25 cellular contexts compared by ENCODE assay signal in the genomic region with DNA sequence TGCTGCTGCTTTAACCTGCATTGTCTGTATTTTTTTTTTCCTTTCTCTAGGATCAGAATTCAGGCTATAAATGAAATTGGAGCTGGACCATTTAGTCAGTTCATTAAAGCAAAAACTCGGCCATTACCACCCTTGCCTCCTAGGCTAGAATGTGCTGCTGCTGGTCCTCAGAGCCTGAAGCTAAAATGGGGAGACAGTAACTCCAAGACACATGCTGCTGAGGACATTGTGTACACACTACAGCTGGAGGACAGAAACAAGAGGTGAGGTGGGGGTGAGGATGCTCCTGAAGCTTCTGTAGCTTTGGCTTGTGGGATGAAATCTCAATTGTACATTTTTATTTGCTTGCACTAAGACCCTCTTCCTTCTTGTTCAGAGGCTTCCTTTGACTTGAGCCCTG.
A peak's percentile ranks its signal among the peaks of the same experiment; 100 is the strongest.
DNase-seq lines count a peak whose midpoint lies in the region; ATAC-seq, FAIRE-seq and TF ChIP-seq lines count a peak whose summit lies in the region.
"Had no signal": no experiment of that assay in that cellular context is flagged by ENCODE, and none has a peak within 500 bp of the region (broad histone marks: within the 10 kb centered on the region; RNA-seq: fewer than 3 reads in every experiment).

No MANE protein-coding gene starts in this region.

- H3K27me3 ChIP-seq in HepG2 (ENCODE audit: control insufficient read depth in 1 of 2, insufficient read depth in 2 of 2, low read length in 2 of 2) (no peaks in the 10 kb centered on the region), right lobe of liver (no peaks in the 10 kb centered on the region), gastrocnemius medialis (no peaks in the 10 kb centered on the region), left ventricle myocardium inferior (ENCODE audit: low read depth) (no peaks in the 10 kb centered on the region), GM23338 (ENCODE audit: insufficient read depth) (no peaks in the 10 kb centered on the region)
- H3K27me3 ChIP-seq: BLaER1 treated with 17β-estradiol and CSF1 and Interleukin-3, amounts not matched to agents 10 nM and 100 nM had no signal

- H3K36me3 ChIP-seq in HepG2 (replicated peaks in 1 of 2; ENCODE audit: control insufficient read depth in 1 of 2, insufficient read depth in 2 of 2, low read length in 2 of 2) (peaks cover 29 to 90% of the 10 kb centered on the region in 2 experiments), right lobe of liver (peaks cover 0 to 42% (median 12%) of the 10 kb centered on the region in 4 donors), gastrocnemius medialis (peaks cover 0 to 19% of the 10 kb centered on the region in 2 donors), left ventricle myocardium inferior (peaks cover 52% of the 10 kb centered on the region), GM23338 (ENCODE audit: insufficient read depth) (no peaks in the 10 kb centered on the region)

- WGBS in HepG2 (ENCODE audit: low lambda C conversion rate) = 95% methylated on average over 1 of the region's 1 CpG
- WGBS in right lobe of liver (ENCODE audit: insufficient coverage, low coverage, low lambda C conversion rate, missing lambda C conversion rate) = 86% methylated on average over 1 of the region's 1 CpG

- TF ChIP-seq POLR2A in HepG2 (IDR thresholded peaks at IDR 0.05; ENCODE audit: insufficient read depth in 1 of 2, low read depth in 2 of 2, low read length in 2 of 2) (no peak; a peak in 1 of 4 replicates), right lobe of liver (IDR thresholded peaks at IDR 0.05) (no peak), gastrocnemius medialis (IDR thresholded peaks at IDR 0.05) (no peak)

- H3K9me2 ChIP-seq in GM23338 (ENCODE audit: insufficient read depth) = no peaks in the 10 kb centered on the region

- peaks cover 1% of the 10 kb centered on the region for H3K27me3 Mint-ChIP-seq in GM23338 (ENCODE audit: insufficient read depth, low read depth, poor library complexity)
- H3K27me3 Mint-ChIP-seq: B cell; CD4-positive, alpha-beta T cell had no signal

- no peak overlapping the region for H3K9ac ChIP-seq in HepG2 (ENCODE audit: insufficient read depth, low read depth, low read length)
- H3K9ac ChIP-seq: BLaER1 treated with 17β-estradiol and CSF1 and Interleukin-3, amounts not matched to agents 10 nM and 100 nM had no signal

- H3K4me2 ChIP-seq in HepG2 (ENCODE audit: low read depth, low read length) (no peak overlapping the region), GM23338 (no peak overlapping the region)
- H3K4me2 ChIP-seq: A549; BLaER1 treated with 17β-estradiol and CSF1 and Interleukin-3, amounts not matched to agents 10 nM and 100 nM had no signal

- no peak overlapping the region for H3K27ac Mint-ChIP-seq in GM23338
- H3K27ac Mint-ChIP-seq: B cell; CD4-positive, alpha-beta T cell; CD8-positive, alpha-beta T cell had no signal

- no peak for TF ChIP-seq RAD21 in HepG2 (CRISPR knock-in tag; IDR thresholded peaks at IDR 0.05)

- H4K20me1 ChIP-seq in HepG2 (ENCODE audit: insufficient read depth, low read length) (peaks cover 44% of the 10 kb centered on the region), GM23338 (replicated peaks; ENCODE audit: insufficient read depth) (no peaks in the 10 kb centered on the region)

- intact Hi-C loops in HepG2 (cut with micrococcal nuclease; ENCODE audit: unreplicated experiment) = no loop called here
- intact Hi-C loops in right lobe of liver (cut with DNase I) = no loop called here
- intact Hi-C loops in gastrocnemius medialis (cut with DNase I; ENCODE audit: low total_unique reads) = no loop called here
- intact Hi-C loops in left ventricle myocardium inferior (cut with micrococcal nuclease) = no loop called here

- H3K4me3 ChIP-seq in HepG2 (replicated peaks in 1 of 3; ENCODE audit: insufficient read depth in 1 of 3, low read depth in 2 of 3, low read length in 3 of 3) (no peak overlapping the region), right lobe of liver (no peak overlapping the region), gastrocnemius medialis (no peak overlapping the region), left ventricle myocardium inferior (no peak overlapping the region), GM23338 (no peak overlapping the region)
- H3K4me3 ChIP-seq: A549; BLaER1 treated with 17β-estradiol and CSF1 and Interleukin-3, amounts not matched to agents 10 nM and 100 nM; GM12878 had no signal

- peaks cover 30% of the 10 kb centered on the region for H3K4me1 Mint-ChIP-seq in GM23338
- H3K4me1 Mint-ChIP-seq: B cell had no signal

- no peak overlapping the region for H3K4me3 Mint-ChIP-seq in GM23338
- H3K4me3 Mint-ChIP-seq: B cell; CD4-positive, alpha-beta T cell; CD8-positive, alpha-beta T cell had no signal

- H3K9me3 ChIP-seq in HepG2 (ENCODE audit: low read length) = no peaks in the 10 kb centered on the region
- H3K9me3 ChIP-seq in right lobe of liver = no peaks in the 10 kb centered on the region
- no peaks in the 10 kb centered on the region for H3K9me3 ChIP-seq in gastrocnemius medialis
- H3K9me3 ChIP-seq in left ventricle myocardium inferior (replicated peaks) = no peaks in the 10 kb centered on the region
- H3K9me3 ChIP-seq: A549; BLaER1 treated with 17β-estradiol and CSF1 and Interleukin-3, amounts not matched to agents 10 nM and 100 nM; Caco-2 had no signal

- POLR2A ChIA-PET in HepG2 (lab: Yijun Ruan, JAX) = no interaction called here

- no peak for TF ChIP-seq EP300 in HepG2 (IDR thresholded peaks at IDR 0.05; ENCODE audit: low read depth in 2 of 2, low read length in 2 of 2)
- no peak for TF ChIP-seq EP300 in HepG2 (CRISPR knock-in tag; IDR thresholded peaks at IDR 0.05; ENCODE audit: borderline replicate concordance)

- DNase-seq in HepG2 (ENCODE audit: low spot score) (no peak), right lobe of liver (no peak), gastrocnemius medialis (peak in 1 of 2 donors; percentile 29), left ventricle myocardium inferior (no peak), GM23338 (ENCODE audit: low spot score) (no peak)
- DNase-seq: AML-193; Caco-2; CD4-positive, alpha-beta T cell; CD8-positive, alpha-beta T cell; DMS 273 treated with DMSO at 0.1 percent for 48 hours; DMS153; DMS53; DMS79; DND-41; EL; GDM1 had no signal

- H3F3A ChIP-seq in GM23338 (replicated peaks; ENCODE audit: low read depth) = no peaks in the 10 kb centered on the region

- peaks cover 26% of the 10 kb centered on the region for H3K36me3 Mint-ChIP-seq in GM23338 (ENCODE audit: low read depth)

- FAIRE-seq in HepG2 (lab: Jason Lieb, UNC) = no peak
- FAIRE-seq: A549, GM12878, GM12892, GM18507 had no signal

- H3K4me1 ChIP-seq in HepG2 (ENCODE audit: insufficient read depth, low read length) = no peaks in the 10 kb centered on the region
- peaks cover 0 to 10% (median 0%) of the 10 kb centered on the region in 4 donors for H3K4me1 ChIP-seq in right lobe of liver
- H3K4me1 ChIP-seq in gastrocnemius medialis = peaks cover 39 to 50% of the 10 kb centered on the region in 2 donors
- peaks cover 42% of the 10 kb centered on the region for H3K4me1 ChIP-seq in left ventricle myocardium inferior
- peaks cover 16% of the 10 kb centered on the region; the same call in 1 of the 2 replicates for H3K4me1 ChIP-seq in GM23338 (ENCODE audit: insufficient read depth)
- H3K4me1 ChIP-seq: A549; BLaER1 treated with 17β-estradiol and CSF1 and Interleukin-3, amounts not matched to agents 10 nM and 100 nM; Caco-2 had no signal

- no TSS peak for BruUV-seq in HepG2 (replicated peaks; lab: Mats Ljungman, UMichigan)

- in situ Hi-C loops in HepG2 (cut with HindIII; ENCODE audit: extremely low pct_ligation_motif_present, low pct_unique_long_range_greater_than_20kb) = no loop called here
- in situ Hi-C loops in gastrocnemius medialis (cut with MboI; ENCODE audit: low sequenced_read_pairs in 4 of 4) = no loop called here

- TF ChIP-seq CTCF in HepG2 (CRISPR knock-in tag; IDR thresholded peaks at IDR 0.05) (no peak), right lobe of liver (IDR thresholded peaks at IDR 0.05) (no peak), VCaP (conservative IDR thresholded peaks at IDR 0.05) (no peak), gastrocnemius medialis (IDR thresholded peaks at IDR 0.05 in 4 of 5, conservative IDR thresholded peaks at IDR 0.05 in 1 of 5) (no peak), left ventricle myocardium inferior (IDR thresholded peaks at IDR 0.05; ENCODE audit: borderline replicate concordance) (no peak), GM23338 (conservative IDR thresholded peaks at IDR 0.05; ENCODE audit: low read depth in 2 of 2) (no peak)

- H2AFZ ChIP-seq in HepG2 (ENCODE audit: low read length) = no peak overlapping the region
- H2AFZ ChIP-seq in GM23338 = no peak overlapping the region

- ATAC-seq in HepG2 (no peak), right lobe of liver (no peak), gastrocnemius medialis (peak in 1 of 2 donors; percentile 77), GM23338 (no peak)
- ATAC-seq: A549; CD8-positive, alpha-beta T cell; GM12878 had no signal

- no peaks in the 10 kb centered on the region for H3K9me3 Mint-ChIP-seq in GM23338
- H3K9me3 Mint-ChIP-seq: CD8-positive, alpha-beta T cell had no signal

- H3K27ac ChIP-seq in HepG2 (ENCODE audit: extremely low read length, insufficient read depth, low read length) (no peak overlapping the region), right lobe of liver (no peak overlapping the region), VCaP (peak overlapping the region; percentile 64), gastrocnemius medialis (peak overlapping the region in 3 of 4 donors; percentile 23 to 86 (median 59)), left ventricle myocardium inferior (replicated peaks) (no peak overlapping the region), GM23338 (ENCODE audit: low read depth) (no peak overlapping the region)
- H3K27ac ChIP-seq: 22Rv1; A549; BLaER1 treated with 17β-estradiol and CSF1 and Interleukin-3, amounts not matched to agents 10 nM and 100 nM; C4-2B had no signal

- H3K79me2 ChIP-seq in HepG2 (ENCODE audit: insufficient read depth, low read length) (no peaks in the 10 kb centered on the region), GM23338 (replicated peaks; ENCODE audit: insufficient read depth) (no peaks in the 10 kb centered on the region)

- CTCF ChIA-PET in HepG2 (lab: Yijun Ruan, JAX; ENCODE audit: low intra/inter-chr PET ratio, low total read pairs) = no interaction called here

TF ChIP-seq in HepG2, 621 proteins besides CTCF, POLR2A, EP300 and RAD21 (continues in another document):
- TF ChIP-seq TOE1 (CRISPR knock-in tag; IDR thresholded peaks at IDR 0.05) (no peak), RBM22 (optimal IDR thresholded peaks at IDR 0.05; ENCODE audit: low read length) (peak; percentile 87)

TF ChIP-seq in GM23338, 12 proteins besides CTCF, POLR2A, EP300 and RAD21 (continues in another document):
- TF ChIP-seq ZNF114 (CRISPR knock-in tag; IDR thresholded peaks at IDR 0.05) = no peak
- no peak for TF ChIP-seq JUNB (IDR thresholded peaks at IDR 0.05; ENCODE audit: unreplicated experiment)
- no peak for TF ChIP-seq ZNF331 (CRISPR knock-in tag; IDR thresholded peaks at IDR 0.05; ENCODE audit: low read depth)
- no peak for TF ChIP-seq EZH2phosphoT487 (IDR thresholded peaks at IDR 0.05; ENCODE audit: unreplicated experiment)
- no peak for TF ChIP-seq CREB1 (CRISPR knock-in tag; IDR thresholded peaks at IDR 0.05; ENCODE audit: low read depth)
- TF ChIP-seq NANOG (IDR thresholded peaks at IDR 0.05; ENCODE audit: borderline replicate concordance) = no peak
- TF ChIP-seq EZH2 (IDR thresholded peaks at IDR 0.05; ENCODE audit: low read depth, unreplicated experiment) = no peak
- TF ChIP-seq POLR2AphosphoS5 (IDR thresholded peaks at IDR 0.05; ENCODE audit: low read depth) = no peak

Comparison
In these comparisons a context has a peak if more than half of its experiments do, and no peak if none do; other contexts are left out.
1. H3K27ac ChIP-seq: peak in VCaP (single experiment) and gastrocnemius medialis (3 of 4); none in HepG2 (single experiment), right lobe of liver (0 of 3), left ventricle myocardium inferior (single experiment) and GM23338 (single experiment).